Comparison of ENCODE assay signal across 31 cellular contexts in genomic region chr6:170162011-170162770, GRCh38.
A peak's percentile ranks its signal among the peaks of the same experiment; 100 is the strongest.
DNase-seq lines count a peak whose midpoint lies in the region; ATAC-seq and TF ChIP-seq lines count a peak whose summit lies in the region.
"Had no signal": no experiment of that assay in that cellular context is flagged by ENCODE, and none has a peak within 500 bp of the region (broad histone marks: within the 10 kb centered on the region; RNA-seq: fewer than 3 reads in every experiment).

No MANE protein-coding gene starts in this region.

- H3K27ac ChIP-seq in RWPE2 (ENCODE audit: poor library complexity, severe bottlenecking) (no peak overlapping the region), lower lobe of right lung (no peak overlapping the region), suprapubic skin (no peak overlapping the region), PC-3 (ENCODE audit: low read length) (no peak overlapping the region)
- H3K27ac ChIP-seq: A549, ascending aorta, cardiac muscle cell, esophagus muscularis mucosa, foreskin keratinocyte, heart right ventricle, PC-9, thyroid gland had no signal

- no peaks in the 10 kb centered on the region for H3F3A ChIP-seq in PC-3 (ENCODE audit: low read length, unreplicated experiment)

- H3K4me3 ChIP-seq in RWPE2 (ENCODE audit: severe bottlenecking) = no peak overlapping the region
- H3K4me3 ChIP-seq in lower lobe of right lung = no peak overlapping the region
- no peak overlapping the region for H3K4me3 ChIP-seq in suprapubic skin
- no peak overlapping the region for H3K4me3 ChIP-seq in H7 (ENCODE audit: insufficient read depth, low read depth, low read length)
- no peak overlapping the region for H3K4me3 ChIP-seq in PC-3 (ENCODE audit: low read length)
- H3K4me3 ChIP-seq: A549, ascending aorta, cardiac muscle cell, esophagus muscularis mucosa, heart right ventricle, PC-9, thyroid gland had no signal

- no peak for DNase-seq in activated naive CD4-positive, alpha-beta T cell treated with anti-CD3 and anti-CD28 coated beads, Interleukin-2, amount 10 ng/mL, durations not matched to agents 7 days and 5 days
- no peak for DNase-seq in activated naive CD4-positive, alpha-beta T cell treated with anti-CD3 and anti-CD28 coated beads, Interleukin-2, amount 50 U/mL, for 72 hours (ENCODE audit: low spot score in 2 of 2)
- DNase-seq in RWPE2 (ENCODE audit: low spot score) = peak; percentile 54
- DNase-seq in lower lobe of right lung = peak; percentile 39
- peak; percentile 33 to 68 for DNase-seq in suprapubic skin (ENCODE audit: low spot score in 2 of 2)
- DNase-seq in H7 = no peak
- no peak for DNase-seq in CD1c-positive myeloid dendritic cell (ENCODE audit: extremely low spot score)
- no peak for DNase-seq in PC-3
- DNase-seq: activated CD4-positive, alpha-beta T cell treated with anti-CD3 and anti-CD28 coated beads, Interleukin-2, amount 50 U/mL, for 48 hours; activated CD4-positive, CD25-positive, alpha-beta regulatory T cell; cortex of kidney; DMS79; foreskin keratinocyte; GF-D8; HCEC 1CT; heart right ventricle; NCI-H146; NCI-H2107; NCI-H446 treated with DMSO at 0.1 percent for 48 hours; PC-9; SHP77; SW 1271; thyroid gland had no signal

- H3K9me3 ChIP-seq in RWPE2 (ENCODE audit: severe bottlenecking) = no peaks in the 10 kb centered on the region
- H3K9me3 ChIP-seq in lower lobe of right lung = no peaks in the 10 kb centered on the region
- no peaks in the 10 kb centered on the region for H3K9me3 ChIP-seq in suprapubic skin
- no peaks in the 10 kb centered on the region for H3K9me3 ChIP-seq in PC-3 (ENCODE audit: low read length)
- H3K9me3 ChIP-seq: A549, ascending aorta, esophagus muscularis mucosa, heart right ventricle, thyroid gland had no signal

- no peaks in the 10 kb centered on the region for H3K9me2 ChIP-seq in PC-3 (replicated peaks; ENCODE audit: low read length)

- peaks cover 4% of the 10 kb centered on the region for H3K27me3 Mint-ChIP-seq in activated naive CD4-positive, alpha-beta T cell treated with anti-CD3 and anti-CD28 coated beads, Interleukin-2, amount 10 ng/mL, durations not matched to agents 7 days and 5 days
- H3K27me3 Mint-ChIP-seq: activated naive CD8-positive, alpha-beta T cell had no signal

- H3K79me2 ChIP-seq in PC-3 (ENCODE audit: low read length) = no peaks in the 10 kb centered on the region

- peak overlapping the region; percentile 65 for H3K27ac Mint-ChIP-seq in activated naive CD4-positive, alpha-beta T cell treated with anti-CD3 and anti-CD28 coated beads, Interleukin-2, amount 10 ng/mL, durations not matched to agents 7 days and 5 days
- H3K27ac Mint-ChIP-seq in activated naive CD4-positive, alpha-beta T cell treated with anti-CD3 and anti-CD28 coated beads, Interleukin-2, amount 50 U/mL, for 72 hours = no peak overlapping the region
- H3K27ac Mint-ChIP-seq: activated naive CD8-positive, alpha-beta T cell; activated T-helper 2 cell treated with anti-CD3 and anti-CD28 coated beads, Interferon-gamma antibody, Interleukin-2, Interleukin-4, amounts not matched to agents 10 μg/mL and 5 μg/mL and 100 μg/mL, durations not matched to agents 14 hours and 24 hours and 36 hours; memory B cell; stimulated activated naive CD8-positive, alpha-beta T cell treated with anti-CD3 and anti-CD28 coated beads, Interleukin-15, Interleukin-2, amounts not matched to agents 100 ng/mL and 50 ng/mL, for 24 hours had no signal

- TF ChIP-seq EP300 in suprapubic skin (IDR thresholded peaks at IDR 0.05) = no peak

- no peak overlapping the region for H3K9ac ChIP-seq in PC-3 (ENCODE audit: low read length)

- H2AFZ ChIP-seq in PC-3 (ENCODE audit: low read length) = no peak overlapping the region
- H2AFZ ChIP-seq: PC-9 had no signal

- no peak for TF ChIP-seq POLR2A in suprapubic skin (IDR thresholded peaks at IDR 0.05)

- H3K36me3 ChIP-seq in RWPE2 (ENCODE audit: low read depth) = no peaks in the 10 kb centered on the region
- no peaks in the 10 kb centered on the region for H3K36me3 ChIP-seq in lower lobe of right lung
- H3K36me3 ChIP-seq in suprapubic skin = no peaks in the 10 kb centered on the region
- no peaks in the 10 kb centered on the region for H3K36me3 ChIP-seq in H7 (replicated peaks; ENCODE audit: control insufficient read depth, insufficient read depth, low read length)
- no peaks in the 10 kb centered on the region for H3K36me3 ChIP-seq in PC-3 (ENCODE audit: low read depth, low read length)
- H3K36me3 ChIP-seq: ascending aorta, cardiac muscle cell, esophagus muscularis mucosa, heart right ventricle, thyroid gland had no signal

- POLR2A ChIA-PET in PC-3 (lab: Charles Lee; ENCODE audit: unreplicated experiment) = no interaction called here

- no peaks in the 10 kb centered on the region for H4K20me1 ChIP-seq in PC-3 (ENCODE audit: low read length)

- WGBS in suprapubic skin = 88% methylated on average over 20 of the region's 27 CpGs

- no peak overlapping the region for H3K4me3 Mint-ChIP-seq in activated naive CD4-positive, alpha-beta T cell treated with anti-CD3 and anti-CD28 coated beads, Interleukin-2, amount 10 ng/mL, durations not matched to agents 7 days and 5 days
- H3K4me3 Mint-ChIP-seq: memory B cell; stimulated activated naive CD8-positive, alpha-beta T cell treated with anti-CD3 and anti-CD28 coated beads, Interleukin-15, Interleukin-2, amounts not matched to agents 100 ng/mL and 50 ng/mL, for 24 hours had no signal

- no peak for ATAC-seq in activated naive CD4-positive, alpha-beta T cell treated with anti-CD3 and anti-CD28 coated beads, Interleukin-2, amount 50 U/mL, for 72 hours
- ATAC-seq in RWPE2 (ENCODE audit: low read depth) = no peak
- ATAC-seq in lower lobe of right lung = no peak
- ATAC-seq in PC-3 = no peak
- ATAC-seq: A549, foreskin keratinocyte, heart right ventricle had no signal

- peaks cover 9% of the 10 kb centered on the region for H3K9me3 Mint-ChIP-seq in activated naive CD4-positive, alpha-beta T cell treated with anti-CD3 and anti-CD28 coated beads, Interleukin-2, amount 10 ng/mL, durations not matched to agents 7 days and 5 days
- no peaks in the 10 kb centered on the region for H3K9me3 Mint-ChIP-seq in activated naive CD4-positive, alpha-beta T cell treated with anti-CD3 and anti-CD28 coated beads, Interleukin-2, amount 50 U/mL, for 72 hours
- H3K9me3 Mint-ChIP-seq: activated T-helper 2 cell treated with anti-CD3 and anti-CD28 coated beads, Interferon-gamma antibody, Interleukin-2, Interleukin-4, amounts not matched to agents 10 μg/mL and 5 μg/mL and 100 μg/mL, durations not matched to agents 14 hours and 24 hours and 36 hours; memory B cell; stimulated activated naive CD8-positive, alpha-beta T cell treated with anti-CD3 and anti-CD28 coated beads, Interleukin-15, Interleukin-2, amounts not matched to agents 100 ng/mL and 50 ng/mL, for 24 hours had no signal

- no peak overlapping the region for H3K4me2 ChIP-seq in PC-3 (ENCODE audit: low read length)
- H3K4me2 ChIP-seq: A549, PC-9 had no signal

- peaks cover 16% of the 10 kb centered on the region for H3K4me1 Mint-ChIP-seq in activated naive CD4-positive, alpha-beta T cell treated with anti-CD3 and anti-CD28 coated beads, Interleukin-2, amount 10 ng/mL, durations not matched to agents 7 days and 5 days
- H3K4me1 Mint-ChIP-seq: memory B cell had no signal

- no peak for TF ChIP-seq CTCF in RWPE2 (IDR thresholded peaks at IDR 0.05; ENCODE audit: poor library complexity, severe bottlenecking)
- TF ChIP-seq CTCF in lower lobe of right lung (IDR thresholded peaks at IDR 0.05) = no peak
- TF ChIP-seq CTCF in suprapubic skin (IDR thresholded peaks at IDR 0.05) = no peak
- TF ChIP-seq CTCF in PC-3 (conservative IDR thresholded peaks at IDR 0.05; ENCODE audit: low read depth, low read length) = no peak

- no peaks in the 10 kb centered on the region for H3K4me1 ChIP-seq in RWPE2 (ENCODE audit: insufficient read depth, poor library complexity, severe bottlenecking)
- no peaks in the 10 kb centered on the region for H3K4me1 ChIP-seq in lower lobe of right lung
- H3K4me1 ChIP-seq in suprapubic skin = peaks cover 11% of the 10 kb centered on the region
- H3K4me1 ChIP-seq in PC-3 (ENCODE audit: insufficient read depth, low read length) = no peaks in the 10 kb centered on the region
- H3K4me1 ChIP-seq: A549, ascending aorta, foreskin keratinocyte, thyroid gland had no signal

- H3K36me3 Mint-ChIP-seq in activated naive CD4-positive, alpha-beta T cell treated with anti-CD3 and anti-CD28 coated beads, Interleukin-2, amount 10 ng/mL, durations not matched to agents 7 days and 5 days = no peaks in the 10 kb centered on the region
- H3K36me3 Mint-ChIP-seq in activated naive CD4-positive, alpha-beta T cell treated with anti-CD3 and anti-CD28 coated beads, Interleukin-2, amount 50 U/mL, for 72 hours = no peaks in the 10 kb centered on the region
- H3K36me3 Mint-ChIP-seq: activated naive CD8-positive, alpha-beta T cell; memory B cell had no signal

- CTCF ChIA-PET in activated naive CD4-positive, alpha-beta T cell treated with anti-CD3 and anti-CD28 coated beads, Interleukin-2, amount 10 ng/mL, durations not matched to agents 7 days and 5 days (lab: Charles Lee) = no interaction called here
- CTCF ChIA-PET in PC-3 (lab: Charles Lee) = no interaction called here

- intact Hi-C loops in lower lobe of right lung (cut with DNase I) = no loop called here
- intact Hi-C loops in PC-3 (cut with micrococcal nuclease) = no loop called here

- BruUV-seq in PC-3 (replicated peaks; lab: Mats Ljungman, UMichigan) = no TSS peak

- H3K27me3 ChIP-seq in RWPE2 (ENCODE audit: insufficient read depth, poor library complexity, severe bottlenecking) = no peaks in the 10 kb centered on the region
- peaks cover 4% of the 10 kb centered on the region for H3K27me3 ChIP-seq in lower lobe of right lung (ENCODE audit: low read depth)
- peaks cover 16% of the 10 kb centered on the region for H3K27me3 ChIP-seq in suprapubic skin
- no peaks in the 10 kb centered on the region for H3K27me3 ChIP-seq in H7 (ENCODE audit: control insufficient read depth, insufficient read depth, low read length)
- no peaks in the 10 kb centered on the region for H3K27me3 ChIP-seq in PC-3 (ENCODE audit: low read length)
- H3K27me3 ChIP-seq: ascending aorta, cardiac muscle cell, foreskin keratinocyte, thyroid gland had no signal

Comparison
In these comparisons a context has a peak if more than half of its experiments do, and no peak if none do; other contexts are left out.
1. DNase-seq: peak in RWPE2 (single experiment), lower lobe of right lung (single experiment) and suprapubic skin (2 of 2); none in activated naive CD4-positive, alpha-beta T cell treated with anti-CD3 and anti-CD28 coated beads, Interleukin-2, amount 10 ng/mL, durations not matched to agents 7 days and 5 days (single experiment), activated naive CD4-positive, alpha-beta T cell treated with anti-CD3 and anti-CD28 coated beads, Interleukin-2, amount 50 U/mL, for 72 hours (0 of 2), H7 (single experiment), CD1c-positive myeloid dendritic cell (single experiment) and PC-3 (single experiment).